In the genomic region with DNA sequence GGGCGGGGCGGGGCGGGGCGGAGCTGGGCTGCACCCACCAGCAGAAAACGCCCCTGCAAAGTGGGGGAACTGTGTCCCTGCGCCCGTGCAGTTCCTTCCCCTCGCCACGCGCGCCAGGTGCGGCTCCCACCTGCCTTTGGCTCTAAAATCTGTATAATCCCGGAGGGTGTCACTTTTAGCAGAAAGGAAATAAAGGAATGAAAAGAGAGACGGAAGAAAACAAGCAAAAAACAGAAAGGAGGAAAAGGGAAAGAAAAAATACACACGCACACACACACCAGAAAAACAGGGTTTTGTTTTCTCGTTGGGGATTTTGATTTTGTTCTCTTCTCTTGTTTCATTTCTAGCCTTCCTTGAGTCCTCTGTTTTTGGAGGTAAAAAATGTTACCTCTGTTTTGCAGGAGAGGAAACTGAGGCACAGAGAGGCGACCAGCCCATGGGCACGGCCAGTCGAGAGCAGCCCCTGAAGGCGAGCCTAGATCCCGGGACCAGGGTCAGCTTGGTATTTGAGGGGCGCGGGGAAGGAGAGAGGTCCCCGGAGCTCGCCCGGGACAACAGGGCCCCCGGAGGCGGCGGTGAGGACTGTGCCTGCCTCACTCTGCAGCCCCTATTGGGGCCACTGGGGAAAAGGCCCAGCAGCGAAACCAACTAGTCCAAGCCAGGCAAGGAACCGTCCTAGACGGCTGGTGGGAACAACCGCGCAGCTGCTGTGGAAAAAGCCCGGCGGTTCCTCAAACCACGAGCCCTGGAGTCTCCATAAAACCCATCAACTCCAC, we compare ENCODE assay signal across 8 cellular contexts. TPM values are rescaled to one million over a fixed set of nuclear protein-coding genes. Genes with fewer than 3 reads are reported as not detected.
A peak's percentile ranks its signal among the peaks of the same experiment; 100 is the strongest.
DNase-seq lines count a peak whose midpoint lies in the region; ATAC-seq and TF ChIP-seq lines count a peak whose summit lies in the region.

No MANE protein-coding gene starts in this region.

- H3K4me1 Mint-ChIP-seq in activated naive CD4-positive, alpha-beta T cell treated with anti-CD3 and anti-CD28 coated beads, Interleukin-2, amount 10 ng/mL, durations not matched to agents 7 days and 5 days: peaks cover 53% of the 10 kb centered on the region
- H3K4me1 Mint-ChIP-seq in activated B cell treated with CpG ODN at 0.5 μM for 24 hours: peaks cover 55% of the 10 kb centered on the region

- no peak for DNase-seq in activated naive CD4-positive, alpha-beta T cell treated with anti-CD3 and anti-CD28 coated beads, Interleukin-2, amount 10 ng/mL, durations not matched to agents 7 days and 5 days
- no peak for DNase-seq in activated naive CD4-positive, alpha-beta T cell treated with Interleukin-2 at 50 U/mL for 16 hours
- DNase-seq in activated B cell treated with CpG ODN at 0.5 μM for 24 hours (no peak), NCI-H2196 (lab: John Stamatoyannopoulos, UW; ENCODE audit: unreplicated experiment) (no peak)
- no peak for DNase-seq in activated CD4-positive, CD25-positive, alpha-beta regulatory T cell treated with anti-CD3 and anti-CD28 coated beads, Interleukin-2, amount 50 U/mL, for 72 hours

- intact Hi-C loops in activated B cell treated with CpG ODN at 0.5 μM for 24 hours (cut with micrococcal nuclease): loop anchor here (1.0 to 2.0 kb wide), 3 partner anchors 72 to 249 kb away; partner anchors contain the start of genes ABAT, METTL22, PMM2 and TMEM186

- peak overlapping the region; percentile 78 for H3K4me3 ChIP-seq in iPS-20b (ENCODE audit: low read length)
- peak overlapping the region; percentile 53 to 70 (median 65) for H3K4me3 ChIP-seq in subcutaneous abdominal adipose tissue (ENCODE audit: low read depth in 1 of 5, low read length in 5 of 5)

- no peak for ATAC-seq in activated B cell treated with CpG ODN at 0.5 μM for 24 hours (ENCODE audit: low read depth)
- no peak for ATAC-seq in GM21723 (IDR thresholded peaks at IDR 0.05; ENCODE audit: unreplicated experiment)

- H3K9me3 ChIP-seq in iPS-20b (ENCODE audit: insufficient read depth, low read depth, low read length) (no peaks in the 10 kb centered on the region), subcutaneous abdominal adipose tissue (ENCODE audit: control insufficient read depth in 5 of 5, low read length in 5 of 5) (no peaks in the 10 kb centered on the region)

- no peaks in the 10 kb centered on the region for H3K27me3 ChIP-seq in iPS-20b (ENCODE audit: insufficient read depth, low read length)
- H3K27me3 ChIP-seq in subcutaneous abdominal adipose tissue (ENCODE audit: control insufficient read depth in 5 of 5, insufficient read depth in 4 of 5, low read length in 5 of 5): no peaks in the 10 kb centered on the region

- H3K36me3 Mint-ChIP-seq in activated naive CD4-positive, alpha-beta T cell treated with anti-CD3 and anti-CD28 coated beads, Interleukin-2, amount 10 ng/mL, durations not matched to agents 7 days and 5 days: peaks cover 16% of the 10 kb centered on the region
- H3K36me3 Mint-ChIP-seq in activated B cell treated with CpG ODN at 0.5 μM for 24 hours (ENCODE audit: low read depth): peaks cover 4% of the 10 kb centered on the region

- CTCF ChIA-PET in activated naive CD4-positive, alpha-beta T cell treated with anti-CD3 and anti-CD28 coated beads, Interleukin-2, amount 10 ng/mL, durations not matched to agents 7 days and 5 days (lab: Charles Lee): interaction anchor here (1.4 to 3.1 kb wide), 2 partner anchors 10 to 266 kb away, joined by 3 to 20 read pairs; no protein-coding TSS in a partner anchor
- CTCF ChIA-PET in activated B cell treated with CpG ODN at 0.5 μM for 24 hours (lab: Charles Lee): interaction anchor here (1.2 to 4.1 kb wide), 3 partner anchors 10 to 22 kb away, joined by 3 to 36 read pairs (median 4); no protein-coding TSS in a partner anchor

- no peaks in the 10 kb centered on the region for H3K27me3 Mint-ChIP-seq in activated naive CD4-positive, alpha-beta T cell treated with anti-CD3 and anti-CD28 coated beads, Interleukin-2, amount 10 ng/mL, durations not matched to agents 7 days and 5 days
- no peaks in the 10 kb centered on the region for H3K27me3 Mint-ChIP-seq in activated B cell treated with CpG ODN at 0.5 μM for 24 hours

- H3K4me3 Mint-ChIP-seq in activated naive CD4-positive, alpha-beta T cell treated with anti-CD3 and anti-CD28 coated beads, Interleukin-2, amount 10 ng/mL, durations not matched to agents 7 days and 5 days: peak overlapping the region; percentile 96
- peak overlapping the region; percentile 91 for H3K4me3 Mint-ChIP-seq in activated B cell treated with CpG ODN at 0.5 μM for 24 hours

- peak overlapping the region; percentile 92 for H3K27ac Mint-ChIP-seq in activated naive CD4-positive, alpha-beta T cell treated with anti-CD3 and anti-CD28 coated beads, Interleukin-2, amount 10 ng/mL, durations not matched to agents 7 days and 5 days
- peak overlapping the region; percentile 85 for H3K27ac Mint-ChIP-seq in activated B cell treated with CpG ODN at 0.5 μM for 24 hours

- H3K36me3 ChIP-seq in iPS-20b (ENCODE audit: insufficient read depth, low read depth, low read length): peaks cover 12% of the 10 kb centered on the region; the same call in 1 of the 2 replicates
- no peaks in the 10 kb centered on the region for H3K36me3 ChIP-seq in subcutaneous abdominal adipose tissue (ENCODE audit: control insufficient read depth in 5 of 5, insufficient read depth in 5 of 5, low read length in 5 of 5)

- H3K4me1 ChIP-seq in iPS-20b (ENCODE audit: insufficient read depth, low read length): peaks cover 20% of the 10 kb centered on the region
- H3K4me1 ChIP-seq in subcutaneous abdominal adipose tissue (ENCODE audit: control insufficient read depth in 5 of 5, insufficient read depth in 5 of 5, low read length in 5 of 5): peaks cover 8 to 49% (median 46%) of the 10 kb centered on the region in 5 donors

- POLR2A ChIA-PET in activated B cell treated with CpG ODN at 0.5 μM for 24 hours (lab: Charles Lee): interaction anchor here (0.7 to 4.7 kb wide), 15 partner anchors 9 to 248 kb away, joined by 3 to 50 read pairs (median 5); partner anchors contain the start of genes HAPSTR1, LITAFD, METTL22 and PMM2

- H3K9ac ChIP-seq in iPS-20b (ENCODE audit: low read depth, low read length) (peak overlapping the region; percentile 91; the same call in 1 of the 2 replicates), subcutaneous abdominal adipose tissue (ENCODE audit: low read length in 5 of 5) (peak overlapping the region in 1 of 5 donors; percentile 41)

- no peaks in the 10 kb centered on the region for H3K9me3 Mint-ChIP-seq in activated naive CD4-positive, alpha-beta T cell treated with anti-CD3 and anti-CD28 coated beads, Interleukin-2, amount 10 ng/mL, durations not matched to agents 7 days and 5 days
- no peaks in the 10 kb centered on the region for H3K9me3 Mint-ChIP-seq in activated B cell treated with CpG ODN at 0.5 μM for 24 hours

- TF ChIP-seq CTCF in activated B cell treated with CpG ODN at 0.5 μM for 24 hours (IDR thresholded peaks at IDR 0.05): no peak

- peak overlapping the region; percentile 22 for H3K27ac ChIP-seq in iPS-20b (ENCODE audit: low read length)
- no peak overlapping the region for H3K27ac ChIP-seq in subcutaneous abdominal adipose tissue (ENCODE audit: low read depth, low read length)

RNA-seq across cellular contexts. Expression of gene CARHSP1, which starts 0.6 kb away (rescaled TPM):
- 21.3 and 27.0 TPM in 2 replicates for total RNA-seq in activated B cell treated with CpG ODN at 0.5 μM for 24 hours

RNA-seq across cellular contexts. Expression of gene LITAFD, which starts 12.8 kb away (rescaled TPM):
- total RNA-seq in activated B cell treated with CpG ODN at 0.5 μM for 24 hours: not detected in 2 replicates
